Comparison of ENCODE assay signal across 15 cellular contexts in the genomic region with DNA sequence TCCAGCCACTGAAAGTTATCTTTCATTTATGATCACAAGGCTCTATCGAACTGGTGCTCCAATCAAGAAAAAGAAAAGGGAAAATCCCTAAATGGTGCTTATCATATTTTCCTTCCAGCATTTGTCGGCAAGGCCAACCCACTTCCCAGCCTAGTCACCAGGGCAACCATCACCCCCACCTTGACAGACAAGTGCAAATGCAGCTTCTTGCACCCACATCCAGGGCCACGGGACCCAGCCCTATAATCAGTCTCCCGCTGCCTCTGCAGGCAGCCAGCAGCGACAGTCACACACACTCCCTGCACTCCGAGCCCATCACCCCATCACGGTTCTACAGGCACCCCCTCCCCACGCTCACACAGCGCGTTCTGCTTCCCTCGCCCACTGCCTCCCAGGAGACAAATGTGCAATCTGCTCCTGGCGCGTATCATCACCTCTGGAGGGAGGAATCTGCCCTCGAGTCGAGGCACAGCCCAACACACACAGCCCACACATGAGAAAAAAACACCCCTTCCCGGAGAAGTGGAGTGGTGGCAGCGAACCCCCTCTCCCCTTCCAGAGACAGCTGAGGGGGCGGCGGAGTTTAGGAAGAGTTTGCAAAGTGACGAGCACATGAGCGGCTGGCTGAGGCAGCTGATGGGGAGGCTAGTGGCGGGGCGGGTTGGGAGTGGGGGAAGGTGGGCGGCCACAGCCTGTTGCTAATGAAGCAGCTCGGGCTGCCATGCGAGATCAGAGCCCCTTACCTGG. TPM values are rescaled to one million over a fixed set of nuclear protein-coding genes. Genes with fewer than 3 reads are reported as not detected.
DNase-seq lines count a peak whose midpoint lies in the region; ATAC-seq and TF ChIP-seq lines count a peak whose summit lies in the region.
"Had no signal": no experiment of that assay in that cellular context is flagged by ENCODE, and none has a peak within 500 bp of the region (broad histone marks: within the 10 kb centered on the region; RNA-seq: fewer than 3 reads in every experiment).

No MANE protein-coding gene starts in this region.

- DNase-seq in activated CD4-positive, alpha-beta T cell treated with anti-CD3 and anti-CD28 coated beads for 36 hours, result peak; percentile 78
- no peak for DNase-seq in activated CD4-positive, alpha-beta T cell treated with anti-CD3 and anti-CD28 coated beads for 4 hours
- peak; percentile 80 for DNase-seq in NCI-H2171 (lab: John Stamatoyannopoulos, UW)
- DNase-seq in endothelial cell (ENCODE audit: low spot score), result no peak
- peak in 8 of 10 donors; percentile 41 to 92 (median 59) for DNase-seq in posterior cingulate gyrus
- no peak for DNase-seq in GM10248 (ENCODE audit: extremely low spot score)
- DNase-seq: ACHN; activated CD8-positive, alpha-beta memory T cell treated with anti-CD3 and anti-CD28 coated beads, Interleukin-2, amount 50 U/mL, for 48 hours; DMS79; HCEC 1CT; NCI-H2081; sigmoid colon had no signal

- no peaks in the 10 kb centered on the region for H3K27me3 Mint-ChIP-seq in activated CD4-positive, alpha-beta T cell treated with anti-CD3 and anti-CD28 coated beads for 36 hours
- H3K27me3 Mint-ChIP-seq in endothelial cell (ENCODE audit: unreplicated experiment), result peaks cover 4% of the 10 kb centered on the region

- H3K36me3 Mint-ChIP-seq in activated CD4-positive, alpha-beta T cell treated with anti-CD3 and anti-CD28 coated beads for 36 hours (ENCODE audit: low read depth), result no peaks in the 10 kb centered on the region
- no peaks in the 10 kb centered on the region for H3K36me3 Mint-ChIP-seq in endothelial cell (ENCODE audit: low read depth, unreplicated experiment)

- H3K4me3 Mint-ChIP-seq in activated CD4-positive, alpha-beta T cell treated with anti-CD3 and anti-CD28 coated beads for 36 hours, result peak overlapping the region; percentile 38
- no peak overlapping the region for H3K4me3 Mint-ChIP-seq in endothelial cell (ENCODE audit: unreplicated experiment)

- POLR2A ChIA-PET in activated CD4-positive, alpha-beta T cell treated with anti-CD3 and anti-CD28 coated beads for 36 hours (lab: Charles Lee), result no interaction called here
- POLR2A ChIA-PET in GM10248 (lab: Yijun Ruan, JAX), result no interaction called here

- peak; percentile 87 for ATAC-seq in activated CD4-positive, alpha-beta T cell treated with anti-CD3 and anti-CD28 coated beads for 36 hours
- no peak for ATAC-seq in GM21447 (IDR thresholded peaks at IDR 0.05; ENCODE audit: unreplicated experiment)
- no peak for ATAC-seq in HG03135 (IDR thresholded peaks at IDR 0.05; ENCODE audit: unreplicated experiment)

- H3K27ac Mint-ChIP-seq in activated CD4-positive, alpha-beta T cell treated with anti-CD3 and anti-CD28 coated beads for 36 hours, result peak overlapping the region; percentile 87
- H3K27ac Mint-ChIP-seq in endothelial cell (ENCODE audit: unreplicated experiment), result peak overlapping the region; percentile 37

- peaks cover 48% of the 10 kb centered on the region for H3K4me1 Mint-ChIP-seq in activated CD4-positive, alpha-beta T cell treated with anti-CD3 and anti-CD28 coated beads for 36 hours
- H3K4me1 Mint-ChIP-seq in endothelial cell (ENCODE audit: unreplicated experiment), result peaks cover 5% of the 10 kb centered on the region

- CTCF ChIA-PET in activated CD4-positive, alpha-beta T cell treated with anti-CD3 and anti-CD28 coated beads for 36 hours (lab: Charles Lee), result interaction anchor here (1.2 to 4.3 kb wide), 4 partner anchors 8 to 33 kb away, joined by 3 to 18 read pairs (median 4); no protein-coding TSS in a partner anchor
- CTCF ChIA-PET in GM10248 (lab: Yijun Ruan, JAX), result interaction anchor here (2.2 to 2.4 kb wide), 2 partner anchors 17 to 33 kb away, joined by 5 to 7 read pairs; no protein-coding TSS in a partner anchor

- TF ChIP-seq CTCF in endothelial cell (IDR thresholded peaks at IDR 0.05; ENCODE audit: unreplicated experiment), result no peak
- TF ChIP-seq CTCF in GM10248 (IDR thresholded peaks at IDR 0.05; ENCODE audit: control extremely low read depth, extremely low read depth, low read depth, missing control alignments), result no peak

- no peaks in the 10 kb centered on the region for H3K9me3 Mint-ChIP-seq in activated CD4-positive, alpha-beta T cell treated with anti-CD3 and anti-CD28 coated beads for 36 hours (ENCODE audit: low read depth)
- H3K9me3 Mint-ChIP-seq in endothelial cell (ENCODE audit: unreplicated experiment), result no peaks in the 10 kb centered on the region

- intact Hi-C loops in activated CD4-positive, alpha-beta T cell treated with anti-CD3 and anti-CD28 coated beads for 36 hours (cut with DNase I, micrococcal nuclease), result no loop called here
- intact Hi-C loops in posterior cingulate gyrus (cut with DNase I), result no loop called here

RNA-seq across cellular contexts. Expression of gene PPP4R4, which starts 9.3 kb away (rescaled TPM):
- 10 to 100 TPM; 21.4 TPM for total RNA-seq in activated CD4-positive, alpha-beta T cell treated with anti-CD3 and anti-CD28 coated beads for 36 hours
- 0.18 TPM for total RNA-seq in endothelial cell (ENCODE audit: unreplicated experiment)

RNA-seq across cellular contexts. Expression of gene IFI27L2, which starts 35.5 kb away (rescaled TPM):
- total RNA-seq in activated CD4-positive, alpha-beta T cell treated with anti-CD3 and anti-CD28 coated beads for 36 hours, result 10 to 100 TPM; 57.3 to 66.9 TPM
- 23.7 TPM for total RNA-seq in endothelial cell (ENCODE audit: unreplicated experiment)

RNA-seq across cellular contexts. Expression of gene IFI27, which starts 54.3 kb away (rescaled TPM):
- 1 to 10 TPM; 3.0 to 3.1 TPM for total RNA-seq in activated CD4-positive, alpha-beta T cell treated with anti-CD3 and anti-CD28 coated beads for 36 hours
- total RNA-seq in endothelial cell (ENCODE audit: unreplicated experiment), result 3.8 TPM
- total RNA-seq: epithelial cell of proximal tubule had no signal

Comparison
In these comparisons a context has a peak if more than half of its experiments do, and no peak if none do; other contexts are left out.
1. DNase-seq: peak in activated CD4-positive, alpha-beta T cell treated with anti-CD3 and anti-CD28 coated beads for 36 hours (single experiment), NCI-H2171 (single experiment) and posterior cingulate gyrus (8 of 10); none in activated CD4-positive, alpha-beta T cell treated with anti-CD3 and anti-CD28 coated beads for 4 hours (0 of 2), endothelial cell (single experiment) and GM10248 (single experiment).
2. RNA of gene PPP4R4, which starts 9.3 kb away (total RNA-seq): 21.4 TPM in activated CD4-positive, alpha-beta T cell treated with anti-CD3 and anti-CD28 coated beads for 36 hours; 0.18 TPM in endothelial cell (single experiment); every median in the first group is over 10 times any median in the second.